In genomic region chr11:66727883-66728759, GRCh38 we compare ENCODE assay signal across 8 cellular contexts. TPM values are rescaled to one million over a fixed set of nuclear protein-coding genes. Genes with fewer than 3 reads are reported as not detected.
A peak's percentile ranks its signal among the peaks of the same experiment; 100 is the strongest.
DNase-seq lines count a peak whose midpoint lies in the region; ATAC-seq and TF ChIP-seq lines count a peak whose summit lies in the region.

No MANE protein-coding gene starts in this region.

- H3K9me3 Mint-ChIP-seq in activated T-cell treated with anti-CD3 and anti-CD28 coated beads, Interleukin-2, amount 50 U/mL, for 72 hours, result no peaks in the 10 kb centered on the region
- no peaks in the 10 kb centered on the region for H3K9me3 Mint-ChIP-seq in T-cell

- peaks cover 56% of the 10 kb centered on the region for H3K27me3 Mint-ChIP-seq in activated T-cell treated with anti-CD3 and anti-CD28 coated beads, Interleukin-2, amount 50 U/mL, for 72 hours (ENCODE audit: low read depth)
- H3K27me3 Mint-ChIP-seq in T-cell, result peaks cover 48 to 69% of the 10 kb centered on the region in 2 donors

- H3K36me3 Mint-ChIP-seq in activated T-cell treated with anti-CD3 and anti-CD28 coated beads, Interleukin-2, amount 50 U/mL, for 72 hours (ENCODE audit: insufficient read depth in 2 of 2), result peaks cover 4% of the 10 kb centered on the region in 2 donors
- no peaks in the 10 kb centered on the region for H3K36me3 Mint-ChIP-seq in T-cell

- H3K4me3 ChIP-seq in foreskin fibroblast (ENCODE audit: low read depth in 1 of 2, low read length in 2 of 2), result peak overlapping the region; percentile 35 to 42

- no peak for TF ChIP-seq CTCF in foreskin fibroblast (IDR thresholded peaks at IDR 0.05; ENCODE audit: low read depth, low read length)

- H3K4me1 Mint-ChIP-seq in activated T-cell treated with anti-CD3 and anti-CD28 coated beads, Interleukin-2, amount 50 U/mL, for 72 hours (ENCODE audit: low read depth), result peaks cover 7% of the 10 kb centered on the region
- H3K4me1 Mint-ChIP-seq in T-cell, result peaks cover 17 to 18% (median 18%) of the 10 kb centered on the region in 3 donors

- CTCF ChIA-PET in T-cell (lab: Charles Lee), result no interaction called here

- ATAC-seq in activated T-cell treated with anti-CD3 and anti-CD28 coated beads, Interleukin-2, amount 50 U/mL, for 72 hours (replicated peaks in 1 of 2), result peak; percentile 60 to 63
- ATAC-seq in T-cell (replicated peaks in 1 of 4), result peak; percentile 42 to 60 (median 52)
- no peak for ATAC-seq in sciatic nerve
- ATAC-seq in GM18909 (IDR thresholded peaks at IDR 0.05; ENCODE audit: poor library complexity, unreplicated experiment), result no peak
- no peak for ATAC-seq in GM21576 (IDR thresholded peaks at IDR 0.05; ENCODE audit: unreplicated experiment)

- H3K4me3 Mint-ChIP-seq in activated T-cell treated with anti-CD3 and anti-CD28 coated beads, Interleukin-2, amount 50 U/mL, for 72 hours, result peak overlapping the region; percentile 83 to 93
- H3K4me3 Mint-ChIP-seq in T-cell, result peak overlapping the region; percentile 76 to 83 (median 77)

- no peak overlapping the region for H3K27ac Mint-ChIP-seq in activated T-cell treated with anti-CD3 and anti-CD28 coated beads, Interleukin-2, amount 50 U/mL, for 72 hours
- H3K27ac Mint-ChIP-seq in T-cell, result peak overlapping the region in 1 of 2 donors; percentile 37

- peak in 1 of 2 donors; percentile 18 for DNase-seq in activated T-cell treated with anti-CD3 and anti-CD28 coated beads, Interleukin-2, amount 50 U/mL, for 72 hours
- no peak for DNase-seq in activated T-cell treated with anti-CD3 and anti-CD28 coated beads, Interleukin-2, amount 50 U/mL, for 1 hour
- no peak for DNase-seq in T-cell
- DNase-seq in foreskin fibroblast, result no peak
- peak; percentile 53 for DNase-seq in sciatic nerve (ENCODE audit: low spot score)
- DNase-seq in cortex of kidney (lab: John Stamatoyannopoulos, UW), result no peak

- POLR2A ChIA-PET in T-cell (lab: Charles Lee), result interaction anchor here in 1 of 2 donors (0.6 kb wide), 1 partner anchor 378 kb away, joined by 9 read pairs; no protein-coding TSS in a partner anchor

- intact Hi-C loops in sciatic nerve (cut with DNase I), result no loop called here

RNA-seq across cellular contexts. Expression of gene SPTBN2, which starts 0.9 kb away (rescaled TPM):
- 1 to 10 TPM in 1 of 2 donors, under 1 TPM in 1; 0.69 to 1.5 TPM for total RNA-seq in activated T-cell treated with anti-CD3 and anti-CD28 coated beads, Interleukin-2, amount 50 U/mL, for 72 hours
- total RNA-seq in T-cell (1 to 10 TPM in 1 of 5 donors, under 1 TPM in 3, not detected in 1; 0.13 to 1.1 (median 0.60) TPM), sciatic nerve (6.6 TPM)

RNA-seq across cellular contexts. Expression of gene RBM4B, which starts 50.4 kb away (rescaled TPM):
- total RNA-seq in activated T-cell treated with anti-CD3 and anti-CD28 coated beads, Interleukin-2, amount 50 U/mL, for 72 hours, result 10 to 100 TPM; 12.5 to 18.4 TPM
- 10 to 100 TPM in 4 of 5 donors, 1 to 10 TPM in 1; 9.1 to 26.2 (median 20.2) TPM for total RNA-seq in T-cell
- total RNA-seq in sciatic nerve, result 23.7 TPM

Comparison
In these comparisons a context has a peak if more than half of its experiments do, and no peak if none do; other contexts are left out.
1. ATAC-seq: peak in activated T-cell treated with anti-CD3 and anti-CD28 coated beads, Interleukin-2, amount 50 U/mL, for 72 hours (2 of 2) and T-cell (4 of 4); none in sciatic nerve (single experiment), GM18909 (single experiment) and GM21576 (single experiment).